17 cellular contexts compared by ENCODE assay signal in genomic region chr4:83605744-83606172, GRCh38.
DNase-seq lines count a peak whose midpoint lies in the region; ATAC-seq, FAIRE-seq and TF ChIP-seq lines count a peak whose summit lies in the region.
"Had no signal": no experiment of that assay in that cellular context is flagged by ENCODE, and none has a peak within 500 bp of the region (broad histone marks: within the 10 kb centered on the region; RNA-seq: fewer than 3 reads in every experiment).

No MANE protein-coding gene starts in this region.

- 42% methylated on average over 3 of the region's 3 CpGs for WGBS in GM12878 (ENCODE audit: insufficient coverage, insufficient replicate concordance, low lambda C conversion rate, missing lambda C conversion rate)
- WGBS in psoas muscle, 3 donors = 30 to 44% (median 33%) methylated on average over 3 of the region's 3 CpGs

- SMC1A ChIA-PET in GM12878 (lab: Charles Lee; ENCODE audit: uncharacterized antibody, unreplicated experiment) = interaction anchor here (0.6 kb wide), 2 partner anchors 26 to 78 kb away, joined by 3 read pairs; no protein-coding TSS in a partner anchor

- BruUV-seq in GM12878 (replicated peaks; lab: Mats Ljungman, UMichigan) = no TSS peak

- TF ChIP-seq CTCF in GM12878 (IDR thresholded peaks at IDR 0.05 in 2 of 3, conservative IDR thresholded peaks at IDR 0.05 in 1 of 3; ENCODE audit: control insufficient read depth in 2 of 3, extremely low read depth in 1 of 3, insufficient read depth in 1 of 3, low read depth in 3 of 3, low read length in 3 of 3) (no peak), psoas muscle (IDR thresholded peaks at IDR 0.05) (no peak)

- H3K4me1 ChIP-seq in GM12878 (ENCODE audit: control insufficient read depth, insufficient read depth, low read length) (peaks cover 7% of the 10 kb centered on the region), psoas muscle (peaks cover 28% of the 10 kb centered on the region)

- no peaks in the 10 kb centered on the region for H3K27me3 ChIP-seq in GM12878 (replicated peaks in 1 of 2; ENCODE audit: control insufficient read depth in 2 of 2, insufficient read depth in 2 of 2, low read length in 1 of 2)
- H3K27me3 ChIP-seq in psoas muscle (ENCODE audit: insufficient read depth in 3 of 3, low read length in 2 of 3) = no peaks in the 10 kb centered on the region

- H3K9me3 ChIP-seq in GM12878 (replicated peaks; ENCODE audit: control insufficient read depth, insufficient read depth, low read length) = no peaks in the 10 kb centered on the region; the same call in 2 of the 3 replicates
- H3K9me3 ChIP-seq in psoas muscle = no peaks in the 10 kb centered on the region

- ATAC-seq in GM18909 (IDR thresholded peaks at IDR 0.05; ENCODE audit: poor library complexity, unreplicated experiment) = peak; percentile 59
- ATAC-seq in HG02885 (IDR thresholded peaks at IDR 0.05; ENCODE audit: poor library complexity, unreplicated experiment) = peak; percentile 70
- ATAC-seq in GM12878 = peak; percentile 74
- ATAC-seq in psoas muscle = peak in 1 of 4 donors; percentile 35
- ATAC-seq in activated CD4-positive, alpha-beta T cell treated with anti-CD3 and anti-CD28 coated beads for 36 hours = no peak
- ATAC-seq: HCT116 had no signal

- POLR2A ChIA-PET in GM12878 (lab: Charles Lee) = interaction anchor here (0.7 to 1.1 kb wide), 2 partner anchors 22 to 25 kb away, joined by 3 read pairs; no protein-coding TSS in a partner anchor
- POLR2A ChIA-PET in activated CD4-positive, alpha-beta T cell treated with anti-CD3 and anti-CD28 coated beads for 36 hours (lab: Charles Lee) = interaction anchor here (0.6 kb wide), 1 partner anchor 59 kb away, joined by 4 read pairs; no protein-coding TSS in a partner anchor
- POLR2A ChIA-PET in activated CD4-positive, alpha-beta T cell treated with anti-CD3 and anti-CD28 coated beads, Interleukin-2, amount 10 ng/mL, durations not matched to agents 7 days and 5 days (lab: Charles Lee) = no interaction called here

- no peaks in the 10 kb centered on the region for H4K20me1 ChIP-seq in GM12878 (ENCODE audit: control insufficient read depth, insufficient read depth)

- H3K27me3 Mint-ChIP-seq in activated CD4-positive, alpha-beta T cell treated with anti-CD3 and anti-CD28 coated beads for 36 hours = peaks cover 3% of the 10 kb centered on the region
- peaks cover 12% of the 10 kb centered on the region for H3K27me3 Mint-ChIP-seq in activated CD4-positive, alpha-beta T cell treated with anti-CD3 and anti-CD28 coated beads, Interleukin-2, amount 10 ng/mL, durations not matched to agents 7 days and 5 days

- H3K4me3 ChIP-seq in GM12878 (no peak overlapping the region), psoas muscle (no peak overlapping the region)

- H3K9me3 Mint-ChIP-seq in activated CD4-positive, alpha-beta T cell treated with anti-CD3 and anti-CD28 coated beads for 36 hours (ENCODE audit: low read depth) = no peaks in the 10 kb centered on the region
- no peaks in the 10 kb centered on the region for H3K9me3 Mint-ChIP-seq in activated CD4-positive, alpha-beta T cell treated with anti-CD3 and anti-CD28 coated beads, Interleukin-2, amount 10 ng/mL, durations not matched to agents 7 days and 5 days

- H3K36me3 ChIP-seq in GM12878 (ENCODE audit: control insufficient read depth in 2 of 2, insufficient read depth in 2 of 2, low read length in 1 of 2) (no peaks in the 10 kb centered on the region), psoas muscle (ENCODE audit: insufficient read depth in 1 of 2, low read depth in 1 of 2) (peaks cover 3 to 18% of the 10 kb centered on the region in 2 donors)
- H3K36me3 ChIP-seq: WERI-Rb-1 had no signal

- no peak overlapping the region for H3K9ac ChIP-seq in GM12878 (ENCODE audit: control insufficient read depth, insufficient read depth, low read length)

- TF ChIP-seq RAD21 in GM12878 (IDR thresholded peaks at IDR 0.05; ENCODE audit: insufficient read depth, low read depth, low read length) = no peak

- in situ Hi-C loops in GM12878 (cut with MboI) = no loop called here

- RAD21 ChIA-PET in GM12878 (lab: Charles Lee; ENCODE audit: unreplicated experiment) = interaction anchor here (1.2 kb wide), 1 partner anchor 39 kb away, joined by 3 read pairs; no protein-coding TSS in a partner anchor

- H3K4me3 Mint-ChIP-seq in activated CD4-positive, alpha-beta T cell treated with anti-CD3 and anti-CD28 coated beads for 36 hours = no peak overlapping the region
- no peak overlapping the region for H3K4me3 Mint-ChIP-seq in activated CD4-positive, alpha-beta T cell treated with anti-CD3 and anti-CD28 coated beads, Interleukin-2, amount 10 ng/mL, durations not matched to agents 7 days and 5 days
- H3K4me3 Mint-ChIP-seq: activated naive CD8-positive, alpha-beta T cell; neural crest cell had no signal

- intact Hi-C loops in GM12878 (cut with micrococcal nuclease; ENCODE audit: unreplicated experiment) = no loop called here
- intact Hi-C loops in psoas muscle (cut with DNase I) = no loop called here
- intact Hi-C loops in activated CD4-positive, alpha-beta T cell treated with anti-CD3 and anti-CD28 coated beads for 36 hours (cut with DNase I, micrococcal nuclease) = no loop called here

- H3K27ac ChIP-seq in GM12878 (ENCODE audit: control insufficient read depth, insufficient read depth) (no peak overlapping the region), psoas muscle (peak overlapping the region; percentile 64)
- H3K27ac ChIP-seq: C4-2B, WERI-Rb-1 had no signal

- no peaks in the 10 kb centered on the region for H3K79me2 ChIP-seq in GM12878 (ENCODE audit: control insufficient read depth, insufficient read depth, low read length)

- no peak for FAIRE-seq in GM12878 (lab: Jason Lieb, UNC)

- TF ChIP-seq EP300 in GM12878 (IDR thresholded peaks at IDR 0.05; ENCODE audit: borderline replicate concordance in 1 of 2, control insufficient read depth in 1 of 2, low read depth in 2 of 2, low read length in 2 of 2) = no peak

- no peak overlapping the region for H3K4me2 ChIP-seq in GM12878 (ENCODE audit: control insufficient read depth, insufficient read depth)

- no peak for DNase-seq in GM12878 (ENCODE audit: low read depth, low spot score)
- no peak for DNase-seq in psoas muscle
- no peak for DNase-seq in activated CD4-positive, alpha-beta T cell treated with anti-CD3 and anti-CD28 coated beads for 36 hours
- no peak for DNase-seq in activated CD4-positive, alpha-beta T cell treated with anti-CD3 and anti-CD28 coated beads, Interleukin-2, amount 10 ng/mL, durations not matched to agents 7 days and 5 days
- no peak for DNase-seq in activated CD4-positive, alpha-beta T cell treated with anti-CD3 and anti-CD28 coated beads for 48 hours
- DNase-seq in germinal center (ENCODE audit: low spot score) = no peak
- DNase-seq: central memory CD4-positive, alpha-beta T cell; NCI-H1092 treated with DMSO at 0.1 percent for 48 hours; NCI-H2227 treated with DMSO at 0.1 percent for 48 hours; stimulated activated naive CD4-positive, alpha-beta T cell treated with Interleukin-2 at 50 U/mL for 16 hours; WERI-Rb-1 had no signal

- no peak for TF ChIP-seq POLR2A in GM12878 (IDR thresholded peaks at IDR 0.05; ENCODE audit: low read depth, low read length)

- no peaks in the 10 kb centered on the region for H3K4me1 Mint-ChIP-seq in activated CD4-positive, alpha-beta T cell treated with anti-CD3 and anti-CD28 coated beads for 36 hours
- H3K4me1 Mint-ChIP-seq in activated CD4-positive, alpha-beta T cell treated with anti-CD3 and anti-CD28 coated beads, Interleukin-2, amount 10 ng/mL, durations not matched to agents 7 days and 5 days = no peaks in the 10 kb centered on the region
- H3K4me1 Mint-ChIP-seq: neural crest cell had no signal

- no peaks in the 10 kb centered on the region for H3K36me3 Mint-ChIP-seq in activated CD4-positive, alpha-beta T cell treated with anti-CD3 and anti-CD28 coated beads for 36 hours (ENCODE audit: low read depth)
- no peaks in the 10 kb centered on the region for H3K36me3 Mint-ChIP-seq in activated CD4-positive, alpha-beta T cell treated with anti-CD3 and anti-CD28 coated beads, Interleukin-2, amount 10 ng/mL, durations not matched to agents 7 days and 5 days (ENCODE audit: low read depth)

- H2AFZ ChIP-seq in GM12878 (ENCODE audit: control insufficient read depth, low read depth, low read length) = no peak overlapping the region

- CTCF ChIA-PET in GM12878 (lab: Yijun Ruan, JAX) = interaction anchor here (0.7 to 1.4 kb wide), 3 partner anchors 10 to 23 kb away, joined by 3 to 4 read pairs (median 3); no protein-coding TSS in a partner anchor
- CTCF ChIA-PET in activated CD4-positive, alpha-beta T cell treated with anti-CD3 and anti-CD28 coated beads for 36 hours (lab: Charles Lee) = no interaction called here
- CTCF ChIA-PET in activated CD4-positive, alpha-beta T cell treated with anti-CD3 and anti-CD28 coated beads, Interleukin-2, amount 10 ng/mL, durations not matched to agents 7 days and 5 days (lab: Charles Lee) = interaction anchor here (0.7 kb wide), 2 partner anchors 92 to 937 kb away, joined by 3 read pairs; no protein-coding TSS in a partner anchor

- no peak overlapping the region for H3K27ac Mint-ChIP-seq in activated CD4-positive, alpha-beta T cell treated with anti-CD3 and anti-CD28 coated beads for 36 hours
- no peak overlapping the region for H3K27ac Mint-ChIP-seq in activated CD4-positive, alpha-beta T cell treated with anti-CD3 and anti-CD28 coated beads, Interleukin-2, amount 10 ng/mL, durations not matched to agents 7 days and 5 days
- H3K27ac Mint-ChIP-seq: activated naive CD8-positive, alpha-beta T cell had no signal

TF ChIP-seq in GM12878, 131 proteins besides CTCF, POLR2A, EP300 and RAD21 (continues in another document):
- TF ChIP-seq SREBF1 (IDR thresholded peaks at IDR 0.05; ENCODE audit: low read length) (no peak), FOXM1 (IDR thresholded peaks at IDR 0.05; ENCODE audit: low read depth, low read length) (peak; percentile 62; the same call in 1 of the 2 replicates), TCF12 (IDR thresholded peaks at IDR 0.05; ENCODE audit: low read depth, low read length) (no peak), NFIC (IDR thresholded peaks at IDR 0.05; ENCODE audit: low read depth, low read length) (peak; percentile 82; the same call in 1 of the 2 replicates), RUNX3 (IDR thresholded peaks at IDR 0.05; ENCODE audit: low read length) (peak; percentile 44; the same call in 1 of the 2 replicates), JUNB (IDR thresholded peaks at IDR 0.05) (peak; percentile 93), PAX8 (IDR thresholded peaks at IDR 0.05) (no peak), ETV6 (conservative IDR thresholded peaks at IDR 0.05 in 1 of 2, IDR thresholded peaks at IDR 0.05 in 1 of 2; ENCODE audit: borderline replicate concordance in 1 of 2, low read depth in 1 of 2) (no peak), HDGF (IDR thresholded peaks at IDR 0.05) (no peak)
